In the genomic region with DNA sequence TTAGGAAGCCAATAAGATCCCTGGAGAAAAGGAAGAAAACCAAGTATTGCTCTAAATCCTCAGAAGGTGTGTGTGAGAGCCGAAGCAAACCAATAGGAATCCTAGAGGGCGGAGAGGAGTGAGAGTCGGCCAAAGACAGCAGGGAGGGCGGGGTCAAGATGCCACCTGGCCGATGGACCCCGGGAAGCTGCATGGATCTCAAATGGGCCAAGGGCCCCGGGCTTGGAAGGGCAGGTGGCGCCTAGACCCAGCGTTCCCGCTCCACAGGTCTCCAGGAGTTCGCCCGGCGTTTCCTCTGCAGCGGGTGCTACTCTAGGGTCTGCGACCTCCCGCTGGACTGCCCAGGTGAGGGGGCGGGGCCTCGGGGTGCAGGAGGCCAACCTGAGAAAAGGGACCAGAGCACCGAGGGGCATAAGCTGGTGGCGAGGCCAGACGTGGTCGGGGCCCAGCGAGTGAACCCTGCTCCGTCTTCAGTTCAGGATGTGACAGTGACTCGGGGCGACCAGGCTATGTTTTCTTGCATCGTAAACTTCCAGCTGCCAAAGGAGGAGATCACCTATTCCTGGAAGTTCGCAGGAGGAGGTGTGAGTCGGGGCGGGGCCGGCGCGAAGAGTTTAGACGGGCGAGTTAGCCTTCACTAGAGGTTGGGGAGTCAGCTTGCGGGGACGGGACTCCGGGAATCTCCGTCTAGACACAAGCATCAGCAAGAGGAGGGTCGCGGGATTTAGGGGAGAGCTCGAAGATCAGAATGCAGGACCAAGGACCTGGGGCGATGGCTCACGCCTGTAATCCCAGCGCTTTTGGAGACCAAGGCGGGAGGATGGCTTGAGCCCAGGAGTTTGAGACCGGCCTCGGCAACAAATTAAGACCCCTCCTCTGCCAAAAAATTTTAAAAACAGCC, we compare ENCODE assay signal across 1 cellular context.
TF ChIP-seq lines count a peak whose summit lies in the region.

No MANE protein-coding gene starts in this region.

TF ChIP-seq in endothelial cell of umbilical vein, 7 proteins besides CTCF, POLR2A, EP300 and RAD21:
- TF ChIP-seq POLR2AphosphoS5 (IDR thresholded peaks at IDR 0.05; ENCODE audit: insufficient read depth, low read depth, low read length) (peak; percentile 30), GATA2 (IDR thresholded peaks at IDR 0.05; ENCODE audit: insufficient read depth, insufficient read length, low read depth, low read length) (no peak)
